8 cellular contexts compared by ENCODE assay signal in the genomic region with DNA sequence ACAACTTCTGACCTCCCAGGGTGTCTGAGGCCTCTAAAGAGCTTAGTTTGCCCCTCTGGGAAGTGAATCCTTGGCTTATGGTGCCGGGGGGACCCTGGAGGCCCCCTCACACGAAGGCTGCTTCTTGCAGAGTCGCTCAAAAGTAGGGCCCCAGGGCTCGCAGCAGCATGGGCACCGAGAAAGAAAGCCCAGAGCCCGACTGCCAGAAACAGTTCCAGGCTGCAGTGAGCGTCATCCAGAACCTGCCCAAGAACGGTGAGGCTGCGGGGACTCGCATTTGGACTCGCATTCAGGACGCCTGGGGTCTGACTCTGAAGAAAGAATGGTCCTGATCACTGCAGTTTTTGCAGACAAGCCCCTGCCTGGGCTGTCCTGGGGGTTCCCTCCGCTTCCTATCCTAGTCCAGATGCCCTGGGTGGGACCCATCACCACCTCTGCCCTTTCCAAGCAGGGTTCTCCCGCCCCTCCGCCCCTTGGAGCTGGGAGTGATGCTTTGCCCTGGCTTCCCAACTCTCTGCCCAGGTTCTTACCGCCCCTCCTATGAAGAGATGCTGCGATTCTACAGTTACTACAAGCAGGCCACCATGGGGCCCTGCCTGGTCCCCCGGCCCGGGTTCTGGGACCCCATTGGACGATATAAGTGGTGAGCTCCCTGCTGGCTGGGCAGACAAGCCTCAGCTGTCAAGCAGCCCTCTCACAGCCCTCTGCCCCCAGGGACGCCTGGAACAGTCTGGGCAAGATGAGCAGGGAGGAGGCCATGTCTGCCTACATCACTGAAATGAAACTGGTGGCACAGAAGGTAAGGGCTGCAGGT. TPM values are rescaled to one million over a fixed set of nuclear protein-coding genes. Genes with fewer than 3 reads are reported as not detected.
DNase-seq lines count a peak whose midpoint lies in the region; FAIRE-seq and TF ChIP-seq lines count a peak whose summit lies in the region.

No MANE protein-coding gene starts in this region.

- H3K27ac ChIP-seq in kidney (ENCODE audit: low read depth in 2 of 2, low read length in 2 of 2) (peak overlapping the region; percentile 79 to 85), suprapubic skin (peak overlapping the region; percentile 79)

- intact Hi-C loops in kidney (cut with DNase I): loop anchor here (10.0 kb wide), 1 partner anchor 59 kb away; no protein-coding TSS in a partner anchor

- TF ChIP-seq CTCF in kidney (IDR thresholded peaks at IDR 0.05; ENCODE audit: borderline replicate concordance, extremely low read depth, insufficient read depth) (no peak), suprapubic skin (IDR thresholded peaks at IDR 0.05) (no peak)

- FAIRE-seq in kidney (lab: Jason Lieb, UNC): no peak

- H3K9ac ChIP-seq in adipocyte (ENCODE audit: low read length) (peak overlapping the region; percentile 83), kidney (ENCODE audit: low read length in 2 of 2) (peak overlapping the region; percentile 83 to 99)

- DNase-seq in NCI-H524 (lab: John Stamatoyannopoulos, UW): peak; percentile 10 to 51
- no peak for DNase-seq in NCI-H524 treated with DMSO at 0.1 percent for 48 hours (lab: John Stamatoyannopoulos, UW)
- no peak for DNase-seq in adipocyte (ENCODE audit: low read depth)
- peak; percentile 79 for DNase-seq in kidney
- DNase-seq in suprapubic skin (ENCODE audit: low spot score in 2 of 2): peak in 1 of 2 donors; percentile 80
- DNase-seq in NCI-H226: no peak
- DNase-seq in RPMI8226: no peak
- no peak for DNase-seq in activated CD4-positive, alpha-beta T cell treated with anti-CD3 and anti-CD28 coated beads, Interleukin-2, amount 50 U/mL, for 1 hour

- H3K9me3 ChIP-seq in adipocyte (ENCODE audit: control insufficient read depth, low read length): no peaks in the 10 kb centered on the region
- H3K9me3 ChIP-seq in kidney (ENCODE audit: control insufficient read depth in 1 of 2, low read length in 2 of 2): no peaks in the 10 kb centered on the region
- no peaks in the 10 kb centered on the region for H3K9me3 ChIP-seq in suprapubic skin

- H3K27me3 ChIP-seq in adipocyte (replicated peaks; ENCODE audit: control insufficient read depth, insufficient read depth, low read length) (no peaks in the 10 kb centered on the region), suprapubic skin (no peaks in the 10 kb centered on the region)

- 38% methylated on average over 21 of the region's 21 CpGs for WGBS in suprapubic skin

- no peak for TF ChIP-seq POLR2A in suprapubic skin (IDR thresholded peaks at IDR 0.05)

- H3K36me3 ChIP-seq in adipocyte (ENCODE audit: control insufficient read depth, insufficient read depth, low read length, severe bottlenecking) (no peaks in the 10 kb centered on the region), kidney (ENCODE audit: control insufficient read depth in 1 of 2, insufficient read depth in 2 of 2, low read length in 2 of 2) (peaks cover 0 to 4% of the 10 kb centered on the region in 2 donors), suprapubic skin (no peaks in the 10 kb centered on the region)

- H3K4me3 ChIP-seq in adipocyte (ENCODE audit: low read length) (peak overlapping the region; percentile 87), kidney (ENCODE audit: low read length in 2 of 2) (peak overlapping the region; percentile 88 to 92), suprapubic skin (peak overlapping the region; percentile 86)

- H3K4me1 ChIP-seq in adipocyte (ENCODE audit: control insufficient read depth, insufficient read depth, low read length): peaks cover 24% of the 10 kb centered on the region
- H3K4me1 ChIP-seq in kidney (ENCODE audit: control insufficient read depth in 1 of 2, insufficient read depth in 1 of 2, low read depth in 1 of 2, low read length in 2 of 2): peaks cover 6 to 19% of the 10 kb centered on the region in 2 donors
- peaks cover 28% of the 10 kb centered on the region for H3K4me1 ChIP-seq in suprapubic skin

- no peak for TF ChIP-seq EP300 in suprapubic skin (IDR thresholded peaks at IDR 0.05)

RNA-seq across cellular contexts. Expression of a gene that starts 0.7 kb away (rescaled TPM):
- total RNA-seq in kidney (19.2 TPM), suprapubic skin (10 to 100 TPM in 2 of 4 donors, 1 to 10 TPM in 2; 6.2 to 37.7 (median 10.9) TPM)
- polyA plus RNA-seq in kidney (ENCODE audit: insufficient read depth, low read depth, low replicate concordance): 46.3 TPM

RNA-seq across cellular contexts. Expression of a gene that starts 3.9 kb away (rescaled TPM):
- total RNA-seq in kidney: 111 TPM
- 14.8 TPM for polyA plus RNA-seq in kidney (ENCODE audit: insufficient read depth, low read depth, low replicate concordance)
- 10 to 100 TPM; 44.7 to 87.1 (median 58.3) TPM for total RNA-seq in suprapubic skin

RNA-seq across cellular contexts. Expression of a gene that starts 12.1 kb away (rescaled TPM):
- total RNA-seq in kidney (34.7 TPM), suprapubic skin (10 to 100 TPM; 23.1 to 35.6 (median 27.8) TPM)
- 25.0 TPM for polyA plus RNA-seq in kidney (ENCODE audit: insufficient read depth, low read depth, low replicate concordance)

RNA-seq across cellular contexts. Expression of a gene that starts 25.5 kb away (rescaled TPM):
- total RNA-seq in kidney (6.2 TPM), suprapubic skin (10 to 100 TPM in 1 of 4 donors, 1 to 10 TPM in 3; 2.2 to 10.4 (median 4.4) TPM)
- polyA plus RNA-seq in kidney (ENCODE audit: insufficient read depth, low read depth, low replicate concordance): 29.1 TPM

Comparison
In these comparisons a context has a peak if more than half of its experiments do, and no peak if none do; other contexts are left out.
1. DNase-seq: peak in NCI-H524 (2 of 2) and kidney (single experiment); none in NCI-H524 treated with DMSO at 0.1 percent for 48 hours (single experiment), adipocyte (single experiment), NCI-H226 (single experiment), RPMI8226 (single experiment) and activated CD4-positive, alpha-beta T cell treated with anti-CD3 and anti-CD28 coated beads, Interleukin-2, amount 50 U/mL, for 1 hour (single experiment).
2. Peak in every context shown above with its lines, with median percentiles within 50 percentile points of each other: H3K4me3 ChIP-seq.